Comparison of ENCODE assay signal across 8 cellular contexts in the genomic region with DNA sequence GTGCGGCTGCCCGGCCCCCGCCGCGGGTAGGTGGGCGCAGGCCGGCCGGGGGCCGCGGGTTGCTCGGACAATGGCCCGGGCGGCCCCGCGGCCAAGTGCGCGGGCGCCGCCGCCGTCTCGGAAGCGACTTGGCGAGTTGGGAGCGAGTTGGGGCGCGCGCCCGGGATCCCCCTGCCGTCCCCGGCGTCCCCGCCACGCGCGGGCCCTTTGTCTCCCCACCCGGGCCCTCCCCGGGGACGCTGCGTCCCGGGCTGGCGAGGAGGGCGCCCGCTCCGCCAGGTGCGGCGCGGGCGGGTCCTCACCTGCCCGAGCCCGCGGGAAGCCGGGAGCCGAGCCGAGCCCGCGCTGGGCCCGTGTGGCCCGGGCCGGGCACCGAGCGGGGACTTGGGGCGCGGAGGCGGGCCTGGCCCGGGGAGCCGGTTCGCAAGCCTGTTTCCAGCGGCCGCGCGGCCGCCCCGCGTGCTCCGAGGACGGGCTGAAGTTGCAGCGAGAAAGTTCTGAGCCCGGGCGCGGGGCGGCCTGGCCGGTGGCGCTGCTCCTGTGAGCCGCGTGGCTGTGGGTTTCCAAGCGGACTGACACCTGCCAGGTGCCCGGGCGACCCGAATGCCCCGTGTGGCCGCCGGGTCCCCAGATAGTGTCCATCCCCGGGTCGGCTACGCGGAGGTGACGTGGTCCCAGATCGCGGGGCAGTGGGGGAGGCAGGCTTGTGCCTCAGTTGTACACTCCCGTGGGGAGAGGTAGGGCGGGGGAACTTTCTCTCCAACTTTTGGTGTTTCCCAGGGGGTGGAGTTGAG. TPM values are rescaled to one million over a fixed set of nuclear protein-coding genes. Genes with fewer than 3 reads are reported as not detected.
A peak's percentile ranks its signal among the peaks of the same experiment; 100 is the strongest.
DNase-seq lines count a peak whose midpoint lies in the region; ATAC-seq, FAIRE-seq and TF ChIP-seq lines count a peak whose summit lies in the region.

No MANE protein-coding gene starts in this region.

- H4K8ac ChIP-seq in mesenchymal stem cell (ENCODE audit: low read length), result peak overlapping the region; percentile 82

- peak overlapping the region; percentile 100 for H2BK15ac ChIP-seq in mesenchymal stem cell (ENCODE audit: low read depth, poor library complexity, severe bottlenecking)

- H3K27me3 ChIP-seq in OCI-LY3 (ENCODE audit: low read depth, low read length) (no peaks in the 10 kb centered on the region), colonic mucosa (no peaks in the 10 kb centered on the region), mesenchymal stem cell (ENCODE audit: control insufficient read depth in 1 of 2, insufficient read depth in 1 of 2, low read length in 2 of 2) (no peaks in the 10 kb centered on the region), upper lobe of right lung (no peaks in the 10 kb centered on the region)

- no peak for FAIRE-seq in RCC 7860 (lab: Jason Lieb, UNC)

- H3K4me1 ChIP-seq in OCI-LY3 (ENCODE audit: low read length), result peaks cover 34% of the 10 kb centered on the region
- H3K4me1 ChIP-seq in colonic mucosa, result peaks cover 21% of the 10 kb centered on the region
- H3K4me1 ChIP-seq in mesenchymal stem cell (ENCODE audit: control insufficient read depth, insufficient read depth, low read depth, low read length), result peaks cover 39% of the 10 kb centered on the region
- peaks cover 42% of the 10 kb centered on the region for H3K4me1 ChIP-seq in upper lobe of right lung

- in situ Hi-C loops in GM13976 (cut with MboI; ENCODE audit: low sequenced_read_pairs, unreplicated experiment), result no loop called here

- intact Hi-C loops in colonic mucosa (cut with DNase I) (loop anchor here (10.0 kb wide), 1 partner anchor 72 kb away; no protein-coding TSS in a partner anchor), upper lobe of right lung (cut with DNase I) (loop anchor here (10.0 kb wide), 1 partner anchor 72 kb away; no protein-coding TSS in a partner anchor)

- peak overlapping the region; percentile 91 for H3K4me3 ChIP-seq in OCI-LY3 (ENCODE audit: low read length)
- peak overlapping the region; percentile 67 for H3K4me3 ChIP-seq in colonic mucosa
- H3K4me3 ChIP-seq in mesenchymal stem cell (ENCODE audit: insufficient read depth in 1 of 2, low read depth in 1 of 2, low read length in 2 of 2), result peak overlapping the region; percentile 75 to 83
- peak overlapping the region; percentile 68 for H3K4me3 ChIP-seq in upper lobe of right lung

- H3K79me1 ChIP-seq in mesenchymal stem cell (replicated peaks; ENCODE audit: low read length, poor library complexity, severe bottlenecking), result peaks cover 10% of the 10 kb centered on the region

- H3K36me3 ChIP-seq in OCI-LY3 (replicated peaks; ENCODE audit: low read depth, low read length), result no peaks in the 10 kb centered on the region
- H3K36me3 ChIP-seq in colonic mucosa, result no peaks in the 10 kb centered on the region
- H3K36me3 ChIP-seq in mesenchymal stem cell (ENCODE audit: control insufficient read depth in 1 of 2, insufficient read depth in 2 of 2, low read depth in 1 of 2, low read length in 2 of 2), result no peaks in the 10 kb centered on the region
- no peaks in the 10 kb centered on the region for H3K36me3 ChIP-seq in upper lobe of right lung

- H3K4me2 ChIP-seq in OCI-LY3 (ENCODE audit: low read length) (peak overlapping the region; percentile 80), mesenchymal stem cell (ENCODE audit: low read length, poor library complexity, severe bottlenecking) (peak overlapping the region; percentile 83)

- TF ChIP-seq CTCF in GM13976 (IDR thresholded peaks at IDR 0.05; ENCODE audit: borderline replicate concordance, control extremely low read depth, extremely low read depth, insufficient read depth, missing control alignments), result no peak
- no peak for TF ChIP-seq CTCF in OCI-LY3 (IDR thresholded peaks at IDR 0.05; ENCODE audit: low read depth, low read length)
- no peak for TF ChIP-seq CTCF in colonic mucosa (IDR thresholded peaks at IDR 0.05)
- TF ChIP-seq CTCF in upper lobe of right lung (IDR thresholded peaks at IDR 0.05), result no peak

- peak overlapping the region; percentile 22 to 89 for H3K4ac ChIP-seq in mesenchymal stem cell (ENCODE audit: low read depth in 1 of 2, low read length in 2 of 2)

- H3K27ac ChIP-seq in OCI-LY3 (ENCODE audit: low read length) (peak overlapping the region; percentile 19; the same call in 1 of the 2 replicates), colonic mucosa (peak overlapping the region; percentile 71), mesenchymal stem cell (ENCODE audit: low read length, poor library complexity, severe bottlenecking) (no peak overlapping the region), upper lobe of right lung (peak overlapping the region; percentile 78)

- DNase-seq in GM13976 (ENCODE audit: low spot score) (peak; percentile 70), colonic mucosa (no peak), mesenchymal stem cell (peak; percentile 28), upper lobe of right lung (peak; percentile 71), SW 1271 (lab: John Stamatoyannopoulos, UW) (no peak), epidermal melanocyte (ENCODE audit: insufficient read length, low spot score) (no peak), RCC 7860 (ENCODE audit: low spot score) (no peak)

- under 1% methylated on average over 72 of the region's 102 CpGs for WGBS in mesenchymal stem cell

- peak overlapping the region; percentile 3 to 57 for H2BK12ac ChIP-seq in mesenchymal stem cell (ENCODE audit: low read length in 2 of 2)

- peak; percentile 30 for ATAC-seq in upper lobe of right lung

- H2AFZ ChIP-seq in OCI-LY3 (ENCODE audit: low read depth, low read length) (peak overlapping the region; percentile 39; the same call in 1 of the 2 replicates), mesenchymal stem cell (ENCODE audit: low read depth, low read length) (no peak overlapping the region)

- peak overlapping the region; percentile 63 to 92 for H3K18ac ChIP-seq in mesenchymal stem cell (ENCODE audit: low read depth in 1 of 2, low read length in 2 of 2)

- peak overlapping the region; percentile 84 for H4K91ac ChIP-seq in mesenchymal stem cell (ENCODE audit: low read length)

- peak overlapping the region in 1 of 2 experiments; percentile 36 for H3K23ac ChIP-seq in mesenchymal stem cell (ENCODE audit: low read length in 2 of 2)

- H2BK120ac ChIP-seq in mesenchymal stem cell (ENCODE audit: low read depth, low read length), result peak overlapping the region; percentile 87

- no peak overlapping the region for H2BK5ac ChIP-seq in mesenchymal stem cell (ENCODE audit: low read depth, low read length, poor library complexity, severe bottlenecking)

- peaks cover 48% of the 10 kb centered on the region for H3K79me2 ChIP-seq in OCI-LY3 (ENCODE audit: low read length)

- H3K14ac ChIP-seq in mesenchymal stem cell (ENCODE audit: low read length in 2 of 2), result peak overlapping the region in 1 of 2 experiments; percentile 68

- H3K9me3 ChIP-seq in OCI-LY3 (ENCODE audit: insufficient read depth, low read length), result no peaks in the 10 kb centered on the region
- no peaks in the 10 kb centered on the region for H3K9me3 ChIP-seq in colonic mucosa
- no peaks in the 10 kb centered on the region for H3K9me3 ChIP-seq in mesenchymal stem cell (ENCODE audit: control insufficient read depth, low read length)
- H3K9me3 ChIP-seq in upper lobe of right lung, result no peaks in the 10 kb centered on the region

- H2AK5ac ChIP-seq in mesenchymal stem cell (ENCODE audit: low read length, severe bottlenecking), result no peak overlapping the region

- H4K20me1 ChIP-seq in OCI-LY3 (ENCODE audit: insufficient read depth, low read length), result peaks cover 23% of the 10 kb centered on the region

- peak overlapping the region; percentile 87 for H3K9ac ChIP-seq in OCI-LY3 (ENCODE audit: low read length)
- H3K9ac ChIP-seq in colonic mucosa (ENCODE audit: low read depth in 2 of 2, low read length in 2 of 2), result peak overlapping the region; percentile 95 to 96
- H3K9ac ChIP-seq in mesenchymal stem cell (ENCODE audit: low read length), result peak overlapping the region; percentile 82

RNA-seq across cellular contexts. Expression of gene LRP5, which starts 0.6 kb away (rescaled TPM):
- total RNA-seq in colonic mucosa, result 100 to 1,000 TPM in 1 of 2 donors, 10 to 100 TPM in 1; 81.0 to 110 TPM
- polyA plus RNA-seq in mesenchymal stem cell (2013, experiment 1 of 2), result 46.4 TPM
- polyA plus RNA-seq in mesenchymal stem cell (2013, experiment 2 of 2), result 41.4 TPM
- 101 TPM for total RNA-seq in upper lobe of right lung

RNA-seq across cellular contexts. Expression of gene C11orf24, which starts 41.2 kb away (rescaled TPM):
- total RNA-seq in colonic mucosa (10 to 100 TPM; 55.3 to 66.6 TPM), upper lobe of right lung (26.7 TPM)
- 90.1 TPM for polyA plus RNA-seq in mesenchymal stem cell (2013, experiment 1 of 2)
- 93.9 TPM for polyA plus RNA-seq in mesenchymal stem cell (2013, experiment 2 of 2)

Comparison
In these comparisons a context has a peak if more than half of its experiments do, and no peak if none do; other contexts are left out.
1. DNase-seq: peak in GM13976 (single experiment), mesenchymal stem cell (single experiment) and upper lobe of right lung (single experiment); none in colonic mucosa (single experiment), SW 1271 (0 of 2), epidermal melanocyte (single experiment) and RCC 7860 (single experiment).
2. Peak in every context shown above with its lines, with median percentiles within 50 percentile points of each other: H3K4me3 ChIP-seq and H3K9ac ChIP-seq.